16 cellular contexts compared by ENCODE assay signal in genomic region chr14:57732886-57733285, GRCh38.
DNase-seq lines count a peak whose midpoint lies in the region; ATAC-seq, FAIRE-seq and TF ChIP-seq lines count a peak whose summit lies in the region.
"Had no signal": no experiment of that assay in that cellular context is flagged by ENCODE, and none has a peak within 500 bp of the region (broad histone marks: within the 10 kb centered on the region; RNA-seq: fewer than 3 reads in every experiment).

No MANE protein-coding gene starts in this region.

- DNase-seq in AG10803 (ENCODE audit: low read depth) (peak; percentile 3), HTR-8/SVneo (ENCODE audit: insufficient read length, low spot score) (no peak), astrocyte of the spinal cord (ENCODE audit: low read depth, low spot score) (peak; percentile 56), iris pigment epithelial cell (ENCODE audit: low read depth) (peak; percentile 83), NOMO-1 treated with dmso at 0.1 percent for 144 hours (lab: John Stamatoyannopoulos, UW; ENCODE audit: unreplicated experiment) (no peak), NOMO-1 treated with DMSO at 0.1 percent for 48 hours (lab: John Stamatoyannopoulos, UW; ENCODE audit: unreplicated experiment) (no peak), iPS-NIHi7 (ENCODE audit: extremely low spot score) (no peak)
- DNase-seq: activated naive CD4-positive, alpha-beta T cell treated with anti-CD3 and anti-CD28 coated beads, Interleukin-2, amount 10 ng/mL, durations not matched to agents 7 days and 5 days; cerebellar nuclear complex; esophagus squamous epithelium; NCI-H1436 treated with DMSO at 0.1 percent for 48 hours; NK-92 treated with Interleukin-12 subunit alpha and Interleukin-12 subunit beta, amount 100 ng/mL, for 24 hours; stimulated activated CD8-positive, alpha-beta memory T cell treated with anti-CD3 and anti-CD28 coated beads, Interleukin-4, amount 100 ng/mL, for 48 hours had no signal

- ATAC-seq in HG03097 (IDR thresholded peaks at IDR 0.05; ENCODE audit: low FRiP score, unreplicated experiment), result no peak

- peak; percentile 23 for FAIRE-seq in HTR-8/SVneo (lab: Jason Lieb, UNC)
- FAIRE-seq: D721Med had no signal

- H3K4me3 ChIP-seq in AG10803 (ENCODE audit: low read length) (no peak overlapping the region), astrocyte of the spinal cord (ENCODE audit: low read depth, low read length) (no peak overlapping the region)
- H3K4me3 ChIP-seq: esophagus squamous epithelium, SK-N-MC had no signal

- in situ Hi-C loops in astrocyte of the spinal cord (cut with HindIII; ENCODE audit: low sequenced_read_pairs), result no loop called here

- TF ChIP-seq CTCF in AG10803 (conservative IDR thresholded peaks at IDR 0.05; ENCODE audit: low read length) (no peak), astrocyte of the spinal cord (IDR thresholded peaks at IDR 0.05; ENCODE audit: low read depth, low read length) (no peak)

Comparison
In these comparisons a context has a peak if more than half of its experiments do, and no peak if none do; other contexts are left out.
1. DNase-seq: peak in AG10803 (single experiment), astrocyte of the spinal cord (single experiment) and iris pigment epithelial cell (single experiment); none in HTR-8/SVneo (single experiment), NOMO-1 treated with dmso at 0.1 percent for 144 hours (single experiment), NOMO-1 treated with DMSO at 0.1 percent for 48 hours (single experiment) and iPS-NIHi7 (single experiment).